ENCODE assay signal across 1 cellular context in the genomic region with DNA sequence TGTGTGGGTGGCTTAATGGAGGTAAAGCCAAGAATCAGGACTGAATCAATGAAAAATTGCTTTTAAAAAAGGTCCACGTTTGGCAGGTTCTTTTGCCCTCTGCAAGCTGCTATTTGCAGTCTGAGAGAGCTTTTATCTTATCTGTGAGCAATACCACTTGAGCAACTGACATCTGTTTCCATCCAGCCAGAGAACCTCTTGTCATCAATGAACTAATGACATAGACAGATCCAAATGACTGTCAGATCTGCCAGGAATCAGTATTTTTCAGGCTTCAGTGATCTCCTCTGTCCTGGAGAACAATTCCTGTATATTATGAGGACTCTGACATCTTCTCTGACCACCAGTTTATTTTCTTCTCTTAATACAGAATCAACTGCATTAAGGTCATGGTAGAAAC.
A peak's percentile ranks its signal among the peaks of the same experiment; 100 is the strongest.
TF ChIP-seq lines count a peak whose summit lies in the region.

No MANE protein-coding gene starts in this region.

TF ChIP-seq in GM12878, 131 proteins besides CTCF, POLR2A, EP300 and RAD21:
- 0 out of 2 replicates have a peak, but pooled peaks have one; percentile 13 for TF ChIP-seq CREB1 (IDR thresholded peaks at IDR 0.05; ENCODE audit: low read depth)
- TF ChIP-seq, protein P1, sequence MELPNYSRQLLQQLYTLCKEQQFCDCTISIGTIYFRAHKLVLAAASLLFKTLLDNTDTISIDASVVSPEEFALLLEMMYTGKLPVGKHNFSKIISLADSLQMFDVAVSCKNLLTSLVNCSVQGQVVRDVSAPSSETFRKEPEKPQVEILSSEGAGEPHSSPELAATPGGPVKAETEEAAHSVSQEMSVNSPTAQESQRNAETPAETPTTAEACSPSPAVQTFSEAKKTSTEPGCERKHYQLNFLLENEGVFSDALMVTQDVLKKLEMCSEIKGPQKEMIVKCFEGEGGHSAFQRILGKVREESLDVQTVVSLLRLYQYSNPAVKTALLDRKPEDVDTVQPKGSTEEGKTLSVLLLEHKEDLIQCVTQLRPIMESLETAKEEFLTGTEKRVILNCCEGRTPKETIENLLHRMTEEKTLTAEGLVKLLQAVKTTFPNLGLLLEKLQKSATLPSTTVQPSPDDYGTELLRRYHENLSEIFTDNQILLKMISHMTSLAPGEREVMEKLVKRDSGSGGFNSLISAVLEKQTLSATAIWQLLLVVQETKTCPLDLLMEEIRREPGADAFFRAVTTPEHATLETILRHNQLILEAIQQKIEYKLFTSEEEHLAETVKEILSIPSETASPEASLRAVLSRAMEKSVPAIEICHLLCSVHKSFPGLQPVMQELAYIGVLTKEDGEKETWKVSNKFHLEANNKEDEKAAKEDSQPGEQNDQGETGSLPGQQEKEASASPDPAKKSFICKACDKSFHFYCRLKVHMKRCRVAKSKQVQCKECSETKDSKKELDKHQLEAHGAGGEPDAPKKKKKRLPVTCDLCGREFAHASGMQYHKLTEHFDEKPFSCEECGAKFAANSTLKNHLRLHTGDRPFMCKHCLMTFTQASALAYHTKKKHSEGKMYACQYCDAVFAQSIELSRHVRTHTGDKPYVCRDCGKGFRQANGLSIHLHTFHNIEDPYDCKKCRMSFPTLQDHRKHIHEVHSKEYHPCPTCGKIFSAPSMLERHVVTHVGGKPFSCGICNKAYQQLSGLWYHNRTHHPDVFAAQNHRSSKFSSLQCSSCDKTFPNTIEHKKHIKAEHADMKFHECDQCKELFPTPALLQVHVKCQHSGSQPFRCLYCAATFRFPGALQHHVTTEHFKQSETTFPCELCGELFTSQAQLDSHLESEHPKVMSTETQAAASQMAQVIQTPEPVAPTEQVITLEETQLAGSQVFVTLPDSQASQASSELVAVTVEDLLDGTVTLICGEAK (IDR thresholded peaks at IDR 0.05; ENCODE audit: borderline replicate concordance), result no peak
TF ChIP-seq in GM12878: peak in this region for 1.
